Comparison of ENCODE assay signal across 10 cellular contexts in genomic region chr6:79646006-79646405, GRCh38. TPM values are rescaled to one million over a fixed set of nuclear protein-coding genes. Genes with fewer than 3 reads are reported as not detected.
DNase-seq lines count a peak whose midpoint lies in the region; ATAC-seq, FAIRE-seq and TF ChIP-seq lines count a peak whose summit lies in the region.
"Had no signal": no experiment of that assay in that cellular context is flagged by ENCODE, and none has a peak within 500 bp of the region (broad histone marks: within the 10 kb centered on the region; RNA-seq: fewer than 3 reads in every experiment).

No MANE protein-coding gene starts in this region.

- ATAC-seq in HG03159 (IDR thresholded peaks at IDR 0.05; ENCODE audit: unreplicated experiment), result peak; percentile 83

- no peaks in the 10 kb centered on the region for H3K9me3 Mint-ChIP-seq in osteocyte (ENCODE audit: unreplicated experiment)

- H3K36me3 Mint-ChIP-seq in osteocyte (ENCODE audit: unreplicated experiment), result no peaks in the 10 kb centered on the region

- H3K4me3 ChIP-seq in foreskin fibroblast (ENCODE audit: low read depth in 1 of 2, low read length in 2 of 2), result no peak overlapping the region

- no peak for FAIRE-seq in GM19239 (lab: Jason Lieb, UNC)

- TF ChIP-seq CTCF in osteocyte (IDR thresholded peaks at IDR 0.05) (no peak), foreskin fibroblast (IDR thresholded peaks at IDR 0.05; ENCODE audit: low read depth, low read length) (no peak)

- no peaks in the 10 kb centered on the region for H3K4me1 Mint-ChIP-seq in osteocyte (ENCODE audit: unreplicated experiment)

- H3K27ac Mint-ChIP-seq in osteocyte (ENCODE audit: unreplicated experiment), result no peak overlapping the region

- H3K27me3 Mint-ChIP-seq in osteocyte (ENCODE audit: unreplicated experiment), result peaks cover 22% of the 10 kb centered on the region

- H3K4me3 Mint-ChIP-seq in osteocyte (ENCODE audit: unreplicated experiment), result no peak overlapping the region

- peak in 4 of 6 experiments; percentile 16 to 52 (median 33) for DNase-seq in stimulated activated naive CD4-positive, alpha-beta T cell (lab: John Stamatoyannopoulos, UW)
- no peak for DNase-seq in stimulated activated naive CD4-positive, alpha-beta T cell treated with Interleukin-2 at 50 U/mL for 16 hours (lab: John Stamatoyannopoulos, UW)
- peak; percentile 34 for DNase-seq in activated CD8-positive, alpha-beta memory T cell treated with anti-CD3 and anti-CD28 coated beads, Interleukin-2, amount 50 U/mL, for 4 hours
- DNase-seq in kidney tubule cell (ENCODE audit: low spot score) (no peak), GM19239 (ENCODE audit: insufficient read length, low spot score) (no peak), osteocyte (ENCODE audit: extremely low spot score, unreplicated experiment) (no peak), foreskin fibroblast (no peak)
- DNase-seq: NCI-H510A treated with DMSO at 0.1 percent for 48 hours; stimulated activated CD4-positive, alpha-beta T cell treated with anti-CD3 and anti-CD28 coated beads, Interleukin-15, amount 100 ng/mL, for 24 hours had no signal

RNA-seq across cellular contexts. Expression of gene SH3BGRL2, which starts 14.9 kb away (rescaled TPM):
- total RNA-seq in osteocyte, result 1.5 and 1.9 TPM in 2 replicates

Comparison
In these comparisons a context has a peak if more than half of its experiments do, and no peak if none do; other contexts are left out.
1. DNase-seq: peak in stimulated activated naive CD4-positive, alpha-beta T cell (4 of 6) and activated CD8-positive, alpha-beta memory T cell treated with anti-CD3 and anti-CD28 coated beads, Interleukin-2, amount 50 U/mL, for 4 hours (single experiment); none in stimulated activated naive CD4-positive, alpha-beta T cell treated with Interleukin-2 at 50 U/mL for 16 hours (single experiment), kidney tubule cell (single experiment), GM19239 (single experiment), osteocyte (single experiment) and foreskin fibroblast (0 of 2).